In genomic region chr1:25520446-25521061, GRCh38 we compare ENCODE assay signal across 8 cellular contexts. TPM values are rescaled to one million over a fixed set of nuclear protein-coding genes. Genes with fewer than 3 reads are reported as not detected.
DNase-seq lines count a peak whose midpoint lies in the region; ATAC-seq and TF ChIP-seq lines count a peak whose summit lies in the region.

No MANE protein-coding gene starts in this region.

- no peaks in the 10 kb centered on the region for H3K79me2 ChIP-seq in MM.1S (ENCODE audit: low read length)

- no peak overlapping the region for H3K9ac ChIP-seq in MM.1S (ENCODE audit: low read length)

- peak; percentile 72 for TF ChIP-seq CTCF in MM.1S (IDR thresholded peaks at IDR 0.05; ENCODE audit: low read length)
- TF ChIP-seq CTCF in astrocyte of the cerebellum (IDR thresholded peaks at IDR 0.05; ENCODE audit: low read depth, low read length, missing control alignments), result peak; percentile 73

- no peak for ATAC-seq in HG02623 (IDR thresholded peaks at IDR 0.05; ENCODE audit: unreplicated experiment)

- peaks cover 3% of the 10 kb centered on the region; the same call in 1 of the 2 replicates for H3K4me1 ChIP-seq in MM.1S (ENCODE audit: low read length)

- no peak overlapping the region for H3K4me3 ChIP-seq in MM.1S (ENCODE audit: low read length)
- H3K4me3 ChIP-seq in astrocyte of the cerebellum (ENCODE audit: low read depth, low read length), result no peak overlapping the region

- H3K9me3 ChIP-seq in MM.1S (replicated peaks; ENCODE audit: insufficient read depth, low read length), result no peaks in the 10 kb centered on the region

- H3K9me2 ChIP-seq in MM.1S (replicated peaks; ENCODE audit: insufficient read depth, low read length), result no peaks in the 10 kb centered on the region

- no peak overlapping the region for H3K4me2 ChIP-seq in MM.1S (ENCODE audit: low read depth, low read length)

- no peak overlapping the region for H3K27ac ChIP-seq in MM.1S (ENCODE audit: low read length)

- H2AFZ ChIP-seq in MM.1S (ENCODE audit: low read length), result peak overlapping the region; percentile 16

- H3K36me3 ChIP-seq in MM.1S (replicated peaks; ENCODE audit: insufficient read depth, low read length), result no peaks in the 10 kb centered on the region

- H4K20me1 ChIP-seq in MM.1S (ENCODE audit: insufficient read depth, low read length), result no peaks in the 10 kb centered on the region

- DNase-seq in Daoy (ENCODE audit: low read depth), result peak; percentile 59
- DNase-seq in MM.1S, result peak; percentile 68
- DNase-seq in T1000 (lab: John Stamatoyannopoulos, UW), result peak; percentile 22
- DNase-seq in astrocyte of the cerebellum (ENCODE audit: low read depth), result peak; percentile 53
- peak; percentile 66 for DNase-seq in iPS-NIHi7 (ENCODE audit: extremely low spot score)
- DNase-seq in stimulated activated CD4-positive, alpha-beta T cell treated with anti-CD3 and anti-CD28 coated beads, Interleukin-15, amount 100 ng/mL, for 48 hours (ENCODE audit: low read depth in 2 of 2), result peak; percentile 38 to 65
- DNase-seq in putamen (ENCODE audit: low spot score), result no peak

- no peaks in the 10 kb centered on the region for H3K27me3 ChIP-seq in MM.1S (replicated peaks; ENCODE audit: insufficient read depth, low read length)

- in situ Hi-C loops in astrocyte of the cerebellum (cut with HindIII; ENCODE audit: low sequenced_read_pairs), result loop anchor here (10.0 kb wide), 1 partner anchor 264 kb away; no protein-coding TSS in a partner anchor

- no peaks in the 10 kb centered on the region for H3F3A ChIP-seq in MM.1S (ENCODE audit: insufficient read depth, low read length)

RNA-seq across cellular contexts. Expression of gene LDLRAP1, which starts 22.9 kb away (rescaled TPM):
- 13.6 and 16.3 TPM in 2 replicates for total RNA-seq in Daoy (2014; rRNA removed; shearing (Covaris generic))
